ENCODE assay signal across 9 cellular contexts in the genomic region with DNA sequence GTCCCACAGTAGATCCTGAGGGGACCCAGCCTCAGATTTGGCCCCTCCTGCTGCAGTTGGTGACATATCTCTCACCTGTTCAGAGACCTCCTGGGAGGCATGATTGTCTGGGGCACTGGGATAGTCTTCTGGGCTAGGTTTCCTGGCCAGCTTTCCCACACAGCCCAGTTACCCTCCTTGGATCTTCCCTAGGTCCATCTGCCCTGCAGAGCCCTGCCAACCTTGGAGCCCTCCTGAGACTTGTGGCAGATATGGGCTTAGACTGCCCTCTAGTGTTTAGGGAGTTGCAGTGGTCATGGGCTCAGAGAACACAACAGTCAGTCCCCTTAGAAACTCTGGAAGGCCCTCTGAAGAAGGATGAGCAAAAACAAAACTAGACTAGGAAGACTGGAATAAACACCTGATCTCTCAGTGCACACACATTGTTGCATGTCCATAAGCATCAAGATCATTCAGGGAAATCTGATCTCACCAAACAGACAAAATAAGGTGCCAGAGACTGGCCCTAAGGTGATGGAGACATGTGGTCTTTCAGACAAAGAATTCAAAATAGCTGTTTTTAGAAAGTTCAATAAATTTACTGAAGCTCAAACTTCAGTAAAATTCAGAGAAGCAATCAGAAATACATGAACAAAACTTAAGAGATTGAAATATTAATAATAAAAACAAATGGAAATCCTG.
A peak's percentile ranks its signal among the peaks of the same experiment; 100 is the strongest.
DNase-seq lines count a peak whose midpoint lies in the region; ATAC-seq, FAIRE-seq and TF ChIP-seq lines count a peak whose summit lies in the region.
"Had no signal": no experiment of that assay in that cellular context is flagged by ENCODE, and none has a peak within 500 bp of the region (broad histone marks: within the 10 kb centered on the region; RNA-seq: fewer than 3 reads in every experiment).

No MANE protein-coding gene starts in this region.

- H3K9ac ChIP-seq in DND-41 (ENCODE audit: low read depth, low read length) (no peak overlapping the region), OCI-LY3 (ENCODE audit: low read length) (no peak overlapping the region)

- H3K79me2 ChIP-seq in DND-41 (ENCODE audit: insufficient read depth, low read length) (no peaks in the 10 kb centered on the region), OCI-LY3 (ENCODE audit: low read length) (no peaks in the 10 kb centered on the region)

- DNase-seq in DND-41 (peak; percentile 13), GM19239 (ENCODE audit: insufficient read length, low spot score) (peak; percentile 7), epithelial cell of proximal tubule (ENCODE audit: low read depth) (no peak), smooth muscle cell of the brain vasculature (ENCODE audit: low read depth, low spot score) (peak; percentile 36), T-helper 17 cell (no peak)
- DNase-seq in activated CD4-positive, alpha-beta T cell treated with anti-CD3 and anti-CD28 coated beads for 4 hours, result no peak
- DNase-seq: activated B cell treated with CpG ODN at 0.5 μM for 24 hours had no signal

- H2AFZ ChIP-seq in DND-41 (ENCODE audit: low read depth, low read length) (no peak overlapping the region), OCI-LY3 (ENCODE audit: low read depth, low read length) (no peak overlapping the region)

- no peaks in the 10 kb centered on the region for H3K36me3 Mint-ChIP-seq in T-helper 17 cell (ENCODE audit: low read depth)

- H3K4me3 Mint-ChIP-seq in T-helper 17 cell, result no peak overlapping the region
- H3K4me3 Mint-ChIP-seq: activated B cell treated with CpG ODN at 0.5 μM for 24 hours had no signal

- H3K9me3 ChIP-seq in DND-41 (ENCODE audit: insufficient read depth, low read length, severe bottlenecking) (no peaks in the 10 kb centered on the region), OCI-LY3 (ENCODE audit: insufficient read depth, low read length) (no peaks in the 10 kb centered on the region), T-helper 17 cell (ENCODE audit: control insufficient read depth, low read length, poor library complexity, severe bottlenecking) (no peaks in the 10 kb centered on the region)

- H4K20me1 ChIP-seq in DND-41 (ENCODE audit: insufficient read depth, low read length) (no peaks in the 10 kb centered on the region), OCI-LY3 (ENCODE audit: insufficient read depth, low read length) (no peaks in the 10 kb centered on the region)

- H3K4me2 ChIP-seq in DND-41 (ENCODE audit: insufficient read depth, low read length), result no peak overlapping the region
- no peak overlapping the region for H3K4me2 ChIP-seq in OCI-LY3 (ENCODE audit: low read length)

- H3K27me3 ChIP-seq in DND-41 (ENCODE audit: insufficient read depth, low read length, poor library complexity) (no peaks in the 10 kb centered on the region), OCI-LY3 (ENCODE audit: low read depth, low read length) (no peaks in the 10 kb centered on the region)

- TF ChIP-seq CTCF in DND-41 (IDR thresholded peaks at IDR 0.05; ENCODE audit: borderline replicate concordance, extremely low read depth, low read length, poor library complexity, severe bottlenecking), result peak; percentile 72
- TF ChIP-seq CTCF in OCI-LY3 (IDR thresholded peaks at IDR 0.05; ENCODE audit: low read depth, low read length), result peak; percentile 69
- peak; percentile 97 for TF ChIP-seq CTCF in epithelial cell of proximal tubule (conservative IDR thresholded peaks at IDR 0.05; ENCODE audit: low read depth, low read length)

- H3K36me3 ChIP-seq in DND-41 (ENCODE audit: insufficient read depth, low read length) (no peaks in the 10 kb centered on the region), OCI-LY3 (replicated peaks; ENCODE audit: low read depth, low read length) (no peaks in the 10 kb centered on the region)

- H3K4me1 ChIP-seq in DND-41 (ENCODE audit: insufficient read depth, low read length) (no peaks in the 10 kb centered on the region), OCI-LY3 (ENCODE audit: low read length) (no peaks in the 10 kb centered on the region)

- H3K4me1 Mint-ChIP-seq in T-helper 17 cell, result no peaks in the 10 kb centered on the region
- H3K4me1 Mint-ChIP-seq: activated B cell treated with CpG ODN at 0.5 μM for 24 hours had no signal

- FAIRE-seq in GM19239 (lab: Jason Lieb, UNC), result peak; percentile 35

- H3K27ac ChIP-seq in DND-41 (ENCODE audit: low read length) (no peak overlapping the region), OCI-LY3 (ENCODE audit: low read length) (no peak overlapping the region)

- ATAC-seq in DND-41 (ENCODE audit: insufficient read depth, low read depth) (peak; percentile 81), HG03097 (IDR thresholded peaks at IDR 0.05; ENCODE audit: low FRiP score, unreplicated experiment) (peak; percentile 93), T-helper 17 cell (no peak)

- H3K27me3 Mint-ChIP-seq in T-helper 17 cell, result no peaks in the 10 kb centered on the region
- H3K27me3 Mint-ChIP-seq: activated B cell treated with CpG ODN at 0.5 μM for 24 hours had no signal

- no peak overlapping the region for H3K4me3 ChIP-seq in DND-41 (ENCODE audit: low read depth in 1 of 2, low read length in 2 of 2)
- no peak overlapping the region for H3K4me3 ChIP-seq in OCI-LY3 (ENCODE audit: low read length)
- H3K4me3 ChIP-seq in epithelial cell of proximal tubule (ENCODE audit: low read depth, low read length), result no peak overlapping the region

- H3K27ac Mint-ChIP-seq in T-helper 17 cell, result no peak overlapping the region
- H3K27ac Mint-ChIP-seq: activated B cell treated with CpG ODN at 0.5 μM for 24 hours had no signal

Comparison
In these comparisons a context has a peak if more than half of its experiments do, and no peak if none do; other contexts are left out.
1. DNase-seq: peak in DND-41 (single experiment), GM19239 (single experiment) and smooth muscle cell of the brain vasculature (single experiment); none in epithelial cell of proximal tubule (single experiment), T-helper 17 cell (0 of 3) and activated CD4-positive, alpha-beta T cell treated with anti-CD3 and anti-CD28 coated beads for 4 hours (0 of 2).
2. Peak in every context shown above with its lines, with median percentiles within 50 percentile points of each other: CTCF ChIP-seq.